Comparison of ENCODE assay signal across 33 cellular contexts in the genomic region with DNA sequence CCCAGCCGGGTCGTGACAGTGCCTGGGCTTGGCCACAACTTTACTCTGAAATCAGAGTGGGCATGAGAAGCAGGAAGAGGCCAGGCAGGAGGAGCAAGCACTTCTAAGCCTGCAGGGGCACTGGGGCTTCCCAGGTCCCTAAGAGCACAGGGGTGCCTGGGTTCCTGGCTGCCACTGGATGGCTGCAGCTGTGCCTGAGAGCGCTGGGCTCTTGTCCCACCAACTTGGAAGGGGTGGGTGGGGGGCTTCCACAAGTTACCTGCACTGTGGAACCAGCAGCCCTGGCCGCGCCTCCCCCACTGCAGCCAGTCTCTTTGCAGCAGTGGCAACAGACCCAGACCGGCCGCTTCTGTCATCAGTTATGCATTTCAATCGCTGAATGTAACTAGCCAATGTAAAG.
"Had no signal": no experiment of that assay in that cellular context is flagged by ENCODE, and none has a peak within 500 bp of the region (broad histone marks: within the 10 kb centered on the region; RNA-seq: fewer than 3 reads in every experiment).

No MANE protein-coding gene starts in this region.

- ATAC-seq: activated CD8-positive, alpha-beta T cell treated with anti-CD3 and anti-CD28 coated beads for 36 hours; activated naive CD4-positive, alpha-beta T cell treated with anti-CD3 and anti-CD28 coated beads, Interleukin-2, amount 50 U/mL, for 72 hours; activated T-cell treated with anti-CD3 and anti-CD28 coated beads, Interleukin-2, amount 50 U/mL, for 72 hours had no signal

- H3K36me3 Mint-ChIP-seq: activated naive CD4-positive, alpha-beta T cell treated with anti-CD3 and anti-CD28 coated beads, Interleukin-2, amount 50 U/mL, for 72 hours had no signal

- H3K9me3 Mint-ChIP-seq: activated CD4-positive, alpha-beta T cell treated with anti-CD3 and anti-CD28 coated beads, Interleukin-2, amount 10 ng/mL, durations not matched to agents 24 days and 14 days; activated CD8-positive, alpha-beta T cell treated with anti-CD3 and anti-CD28 coated beads for 36 hours; activated T-cell treated with anti-CD3 and anti-CD28 coated beads, Interleukin-2, amount 50 U/mL, for 72 hours had no signal

- H3K4me2 ChIP-seq: PC-9 had no signal

- H3K4me3 Mint-ChIP-seq: activated CD4-positive, alpha-beta T cell treated with anti-CD3 and anti-CD28 coated beads, Interleukin-2, amount 10 ng/mL, durations not matched to agents 24 days and 14 days; activated CD8-positive, alpha-beta T cell treated with anti-CD3 and anti-CD28 coated beads for 36 hours; activated T-cell treated with anti-CD3 and anti-CD28 coated beads, Interleukin-2, amount 50 U/mL, for 72 hours had no signal

- H3K27ac Mint-ChIP-seq: activated CD4-positive, alpha-beta T cell treated with anti-CD3 and anti-CD28 coated beads, Interleukin-2, amount 10 ng/mL, durations not matched to agents 24 days and 14 days; activated CD8-positive, alpha-beta T cell treated with anti-CD3 and anti-CD28 coated beads for 36 hours; activated naive CD4-positive, alpha-beta T cell treated with anti-CD3 and anti-CD28 coated beads, Interleukin-2, amount 50 U/mL, for 72 hours; activated T-cell treated with anti-CD3 and anti-CD28 coated beads, Interleukin-2, amount 50 U/mL, for 72 hours; activated T-helper 2 cell treated with anti-CD3 and anti-CD28 coated beads, Interferon-gamma antibody, Interleukin-2, Interleukin-4, amounts not matched to agents 10 μg/mL and 5 μg/mL and 100 μg/mL, durations not matched to agents 14 hours and 24 hours and 36 hours had no signal

- H3K27me3 Mint-ChIP-seq: activated CD4-positive, alpha-beta T cell treated with anti-CD3 and anti-CD28 coated beads, Interleukin-2, amount 10 ng/mL, durations not matched to agents 24 days and 14 days; activated CD8-positive, alpha-beta T cell treated with anti-CD3 and anti-CD28 coated beads for 36 hours had no signal

- H3K4me1 ChIP-seq: adrenal gland had no signal

- H3K27ac ChIP-seq: adrenal gland, brain microvascular endothelial cell, PC-9, VCaP had no signal

- H2AFZ ChIP-seq: PC-9 had no signal

- H3K4me1 Mint-ChIP-seq: activated CD4-positive, alpha-beta T cell treated with anti-CD3 and anti-CD28 coated beads, Interleukin-2, amount 10 ng/mL, durations not matched to agents 24 days and 14 days had no signal

- H3K27me3 ChIP-seq: adrenal gland, brain microvascular endothelial cell had no signal

- H3K9me3 ChIP-seq: adrenal gland had no signal

- DNase-seq: activated CD4-positive, alpha-beta T cell treated with anti-CD3 and anti-CD28 coated beads, Interleukin-2, amount 10 ng/mL, durations not matched to agents 24 days and 14 days; activated CD4-positive, alpha-beta T cell treated with anti-CD3 and anti-CD28 coated beads, Interleukin-2, amount 50 U/mL, for 4 hours; activated CD8-positive, alpha-beta T cell treated with anti-CD3 and anti-CD28 coated beads for 36 hours; activated gamma-delta T cell; activated naive CD4-positive, alpha-beta T cell treated with Interleukin-2 at 50 U/mL for 16 hours; activated T-cell treated with anti-CD3 and anti-CD28 coated beads, Interleukin-2, amount 50 U/mL, for 1 hour; activated T-cell treated with anti-CD3 and anti-CD28 coated beads, Interleukin-2, amount 50 U/mL, for 72 hours; adrenal gland; anterior cingulate cortex; brain microvascular endothelial cell; central memory CD4-positive, alpha-beta T cell; KG1; MM.1S; MV-4-11; NCI-H1092; NCI-H1436 treated with DMSO at 0.1 percent for 48 hours; NCI-H187; NCI-H2029 treated with DMSO at 0.1 percent for 48 hours; NCI-H2107; NCI-H2171; NCI-H510A; NCI-H526; NCI-H748 treated with DMSO at 0.1 percent for 48 hours; NK-92 treated with Interleukin-12 subunit alpha and Interleukin-12 subunit beta, amount 100 ng/mL, for 24 hours; PC-9; Right ventricle myocardium superior; SW 1271; T-helper 1 cell; T-helper 2 cell; T-helper 9 cell had no signal

- H3K36me3 ChIP-seq: adrenal gland, brain microvascular endothelial cell had no signal

- H3K4me3 ChIP-seq: adrenal gland, PC-9 had no signal
